Comparison of ENCODE assay signal across 1 cellular context in the genomic region with DNA sequence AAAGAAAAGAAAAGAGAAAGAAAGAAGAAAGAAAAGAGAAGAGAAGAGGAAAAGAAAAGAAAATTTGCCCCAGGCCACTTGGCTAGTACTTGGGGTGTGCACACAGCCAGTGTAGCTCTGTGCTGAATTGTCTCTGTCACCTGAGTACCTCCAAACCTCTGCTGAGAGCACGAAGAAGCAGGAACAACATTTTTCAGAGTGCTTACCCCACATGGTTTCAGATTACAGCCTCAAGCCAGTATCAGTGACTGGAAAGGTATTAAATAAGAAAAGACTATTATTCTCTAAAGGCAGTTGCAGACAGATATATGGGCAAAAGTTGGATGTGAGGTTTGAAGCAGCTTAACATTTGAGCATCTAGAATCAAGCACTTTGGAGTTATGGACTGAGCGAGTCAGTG.
TF ChIP-seq lines count a peak whose summit lies in the region.

No MANE protein-coding gene starts in this region.

TF ChIP-seq in WTC11, 78 proteins besides CTCF, POLR2A, EP300 and RAD21 (continued from another document):
- TF ChIP-seq, protein P1, sequence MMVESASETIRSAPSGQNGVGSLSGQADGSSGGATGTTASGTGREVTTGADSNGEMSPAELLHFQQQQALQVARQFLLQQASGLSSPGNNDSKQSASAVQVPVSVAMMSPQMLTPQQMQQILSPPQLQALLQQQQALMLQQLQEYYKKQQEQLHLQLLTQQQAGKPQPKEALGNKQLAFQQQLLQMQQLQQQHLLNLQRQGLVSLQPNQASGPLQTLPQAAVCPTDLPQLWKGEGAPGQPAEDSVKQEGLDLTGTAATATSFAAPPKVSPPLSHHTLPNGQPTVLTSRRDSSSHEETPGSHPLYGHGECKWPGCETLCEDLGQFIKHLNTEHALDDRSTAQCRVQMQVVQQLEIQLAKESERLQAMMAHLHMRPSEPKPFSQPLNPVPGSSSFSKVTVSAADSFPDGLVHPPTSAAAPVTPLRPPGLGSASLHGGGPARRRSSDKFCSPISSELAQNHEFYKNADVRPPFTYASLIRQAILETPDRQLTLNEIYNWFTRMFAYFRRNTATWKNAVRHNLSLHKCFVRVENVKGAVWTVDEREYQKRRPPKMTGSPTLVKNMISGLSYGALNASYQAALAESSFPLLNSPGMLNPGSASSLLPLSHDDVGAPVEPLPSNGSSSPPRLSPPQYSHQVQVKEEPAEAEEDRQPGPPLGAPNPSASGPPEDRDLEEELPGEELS (CRISPR knock-in tag; IDR thresholded peaks at IDR 0.05) = no peak
- TF ChIP-seq TEAD4 (CRISPR knock-in tag; IDR thresholded peaks at IDR 0.05) (no peak), PRRX2 (CRISPR knock-in tag; IDR thresholded peaks at IDR 0.05) (no peak), NR1H2 (CRISPR knock-in tag; IDR thresholded peaks at IDR 0.05) (no peak), RELA (CRISPR knock-in tag; IDR thresholded peaks at IDR 0.05; ENCODE audit: borderline replicate concordance) (no peak), ESRRA (CRISPR knock-in tag; IDR thresholded peaks at IDR 0.05; ENCODE audit: borderline replicate concordance) (no peak), SMAD4 (CRISPR knock-in tag; IDR thresholded peaks at IDR 0.05) (no peak)
- TF ChIP-seq, protein P2, sequence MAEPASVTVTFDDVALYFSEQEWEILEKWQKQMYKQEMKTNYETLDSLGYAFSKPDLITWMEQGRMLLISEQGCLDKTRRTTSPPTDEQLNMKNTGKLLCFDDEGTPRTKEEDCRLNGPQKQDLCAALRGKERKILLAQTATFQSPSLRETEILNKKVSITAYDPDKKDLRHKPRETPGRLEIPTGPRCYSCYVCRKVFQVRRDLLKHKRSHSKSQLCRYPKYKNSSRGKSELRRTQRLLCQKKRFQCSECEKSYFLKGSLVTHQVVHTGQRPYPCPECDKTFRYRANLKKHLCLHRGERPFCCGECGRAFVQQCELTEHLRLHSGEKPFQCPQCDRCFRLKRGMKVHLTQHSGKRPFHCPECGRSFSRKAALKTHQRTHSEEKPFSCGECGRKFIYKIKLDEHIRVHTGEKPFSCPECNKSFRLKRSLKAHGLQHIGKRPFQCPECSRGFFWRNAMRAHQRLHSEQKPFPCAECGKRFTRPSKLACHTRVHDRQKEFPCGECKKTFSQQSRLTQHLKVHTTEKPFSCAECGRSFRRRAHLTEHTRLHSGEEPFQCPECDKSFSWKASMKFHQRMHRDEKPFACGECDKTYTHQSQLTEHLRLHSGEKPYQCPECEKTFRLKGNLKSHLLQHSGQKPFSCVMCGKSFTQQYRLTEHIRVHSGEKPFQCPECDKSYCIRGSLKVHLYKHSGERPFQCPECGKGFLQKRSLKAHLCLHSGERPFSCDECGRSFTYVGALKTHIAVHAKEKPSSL (CRISPR knock-in tag; conservative IDR thresholded peaks at IDR 0.05) = no peak
- TF ChIP-seq, protein P3, sequence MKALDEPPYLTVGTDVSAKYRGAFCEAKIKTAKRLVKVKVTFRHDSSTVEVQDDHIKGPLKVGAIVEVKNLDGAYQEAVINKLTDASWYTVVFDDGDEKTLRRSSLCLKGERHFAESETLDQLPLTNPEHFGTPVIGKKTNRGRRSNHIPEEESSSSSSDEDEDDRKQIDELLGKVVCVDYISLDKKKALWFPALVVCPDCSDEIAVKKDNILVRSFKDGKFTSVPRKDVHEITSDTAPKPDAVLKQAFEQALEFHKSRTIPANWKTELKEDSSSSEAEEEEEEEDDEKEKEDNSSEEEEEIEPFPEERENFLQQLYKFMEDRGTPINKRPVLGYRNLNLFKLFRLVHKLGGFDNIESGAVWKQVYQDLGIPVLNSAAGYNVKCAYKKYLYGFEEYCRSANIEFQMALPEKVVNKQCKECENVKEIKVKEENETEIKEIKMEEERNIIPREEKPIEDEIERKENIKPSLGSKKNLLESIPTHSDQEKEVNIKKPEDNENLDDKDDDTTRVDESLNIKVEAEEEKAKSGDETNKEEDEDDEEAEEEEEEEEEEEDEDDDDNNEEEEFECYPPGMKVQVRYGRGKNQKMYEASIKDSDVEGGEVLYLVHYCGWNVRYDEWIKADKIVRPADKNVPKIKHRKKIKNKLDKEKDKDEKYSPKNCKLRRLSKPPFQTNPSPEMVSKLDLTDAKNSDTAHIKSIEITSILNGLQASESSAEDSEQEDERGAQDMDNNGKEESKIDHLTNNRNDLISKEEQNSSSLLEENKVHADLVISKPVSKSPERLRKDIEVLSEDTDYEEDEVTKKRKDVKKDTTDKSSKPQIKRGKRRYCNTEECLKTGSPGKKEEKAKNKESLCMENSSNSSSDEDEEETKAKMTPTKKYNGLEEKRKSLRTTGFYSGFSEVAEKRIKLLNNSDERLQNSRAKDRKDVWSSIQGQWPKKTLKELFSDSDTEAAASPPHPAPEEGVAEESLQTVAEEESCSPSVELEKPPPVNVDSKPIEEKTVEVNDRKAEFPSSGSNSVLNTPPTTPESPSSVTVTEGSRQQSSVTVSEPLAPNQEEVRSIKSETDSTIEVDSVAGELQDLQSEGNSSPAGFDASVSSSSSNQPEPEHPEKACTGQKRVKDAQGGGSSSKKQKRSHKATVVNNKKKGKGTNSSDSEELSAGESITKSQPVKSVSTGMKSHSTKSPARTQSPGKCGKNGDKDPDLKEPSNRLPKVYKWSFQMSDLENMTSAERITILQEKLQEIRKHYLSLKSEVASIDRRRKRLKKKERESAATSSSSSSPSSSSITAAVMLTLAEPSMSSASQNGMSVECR (CRISPR knock-in tag; IDR thresholded peaks at IDR 0.05; ENCODE audit: borderline replicate concordance) = no peak
- TF ChIP-seq, protein P4, sequence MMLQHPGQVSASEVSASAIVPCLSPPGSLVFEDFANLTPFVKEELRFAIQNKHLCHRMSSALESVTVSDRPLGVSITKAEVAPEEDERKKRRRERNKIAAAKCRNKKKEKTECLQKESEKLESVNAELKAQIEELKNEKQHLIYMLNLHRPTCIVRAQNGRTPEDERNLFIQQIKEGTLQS (CRISPR knock-in tag; conservative IDR thresholded peaks at IDR 0.05) = no peak
- TF ChIP-seq, protein P5, sequence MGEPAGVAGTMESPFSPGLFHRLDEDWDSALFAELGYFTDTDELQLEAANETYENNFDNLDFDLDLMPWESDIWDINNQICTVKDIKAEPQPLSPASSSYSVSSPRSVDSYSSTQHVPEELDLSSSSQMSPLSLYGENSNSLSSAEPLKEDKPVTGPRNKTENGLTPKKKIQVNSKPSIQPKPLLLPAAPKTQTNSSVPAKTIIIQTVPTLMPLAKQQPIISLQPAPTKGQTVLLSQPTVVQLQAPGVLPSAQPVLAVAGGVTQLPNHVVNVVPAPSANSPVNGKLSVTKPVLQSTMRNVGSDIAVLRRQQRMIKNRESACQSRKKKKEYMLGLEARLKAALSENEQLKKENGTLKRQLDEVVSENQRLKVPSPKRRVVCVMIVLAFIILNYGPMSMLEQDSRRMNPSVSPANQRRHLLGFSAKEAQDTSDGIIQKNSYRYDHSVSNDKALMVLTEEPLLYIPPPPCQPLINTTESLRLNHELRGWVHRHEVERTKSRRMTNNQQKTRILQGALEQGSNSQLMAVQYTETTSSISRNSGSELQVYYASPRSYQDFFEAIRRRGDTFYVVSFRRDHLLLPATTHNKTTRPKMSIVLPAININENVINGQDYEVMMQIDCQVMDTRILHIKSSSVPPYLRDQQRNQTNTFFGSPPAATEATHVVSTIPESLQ (CRISPR knock-in tag; IDR thresholded peaks at IDR 0.05) = no peak
- TF ChIP-seq, protein P6, sequence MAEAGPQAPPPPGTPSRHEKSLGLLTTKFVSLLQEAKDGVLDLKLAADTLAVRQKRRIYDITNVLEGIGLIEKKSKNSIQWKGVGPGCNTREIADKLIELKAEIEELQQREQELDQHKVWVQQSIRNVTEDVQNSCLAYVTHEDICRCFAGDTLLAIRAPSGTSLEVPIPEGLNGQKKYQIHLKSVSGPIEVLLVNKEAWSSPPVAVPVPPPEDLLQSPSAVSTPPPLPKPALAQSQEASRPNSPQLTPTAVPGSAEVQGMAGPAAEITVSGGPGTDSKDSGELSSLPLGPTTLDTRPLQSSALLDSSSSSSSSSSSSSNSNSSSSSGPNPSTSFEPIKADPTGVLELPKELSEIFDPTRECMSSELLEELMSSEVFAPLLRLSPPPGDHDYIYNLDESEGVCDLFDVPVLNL (CRISPR knock-in tag; IDR thresholded peaks at IDR 0.05; ENCODE audit: borderline replicate concordance, low read depth) = no peak
TF ChIP-seq in WTC11: peak in this region for 0.
